In the genomic region with DNA sequence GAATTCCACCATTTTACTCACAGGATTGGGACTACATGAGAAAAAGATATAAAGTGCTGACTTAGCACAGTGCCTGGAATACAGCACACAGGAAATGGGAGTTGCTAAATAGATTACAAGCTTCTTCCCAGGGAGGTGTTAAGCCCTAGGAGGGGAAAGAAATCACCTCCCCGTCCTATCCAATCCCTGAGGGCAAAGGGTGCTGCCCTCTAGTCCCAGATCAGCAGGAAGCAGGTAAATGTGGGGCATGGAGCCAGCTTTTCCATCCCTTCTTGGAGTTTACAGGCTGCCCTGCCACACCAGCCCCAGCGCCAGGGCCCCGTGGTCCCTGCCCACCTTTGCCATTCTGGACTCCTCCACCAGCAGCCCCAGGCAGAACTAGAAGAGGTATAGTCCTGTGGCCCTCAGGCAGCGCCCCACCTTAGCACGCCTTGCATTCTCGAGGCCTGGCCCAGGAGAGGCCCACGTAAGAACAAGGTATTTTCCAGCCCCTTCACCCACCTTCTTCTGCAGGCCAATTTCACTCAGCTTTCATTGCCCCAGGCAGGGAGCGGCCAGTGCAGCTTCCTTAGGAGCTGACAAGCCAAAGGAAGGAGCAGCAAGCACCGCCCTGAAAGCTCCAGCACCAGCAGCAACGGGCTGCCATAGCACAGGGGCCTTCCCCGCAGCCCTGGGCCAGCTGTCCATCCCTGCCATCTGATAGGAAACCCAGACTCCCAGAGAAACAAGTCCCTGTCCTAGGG, we compare ENCODE assay signal across 8 cellular contexts. TPM values are rescaled to one million over a fixed set of nuclear protein-coding genes. Genes with fewer than 3 reads are reported as not detected.
A peak's percentile ranks its signal among the peaks of the same experiment; 100 is the strongest.
DNase-seq lines count a peak whose midpoint lies in the region; ATAC-seq and TF ChIP-seq lines count a peak whose summit lies in the region.

No MANE protein-coding gene starts in this region.

- TF ChIP-seq CTCF in fibroblast of the aortic adventitia (IDR thresholded peaks at IDR 0.05; ENCODE audit: insufficient read depth, low read length) = no peak
- no peak for TF ChIP-seq CTCF in GM13977 (IDR thresholded peaks at IDR 0.05; ENCODE audit: extremely low read depth, insufficient read depth, missing control alignments)

- H3K27ac Mint-ChIP-seq in T-helper 17 cell = peak overlapping the region; percentile 93

- DNase-seq in H4 (ENCODE audit: low spot score) = peak; percentile 48
- DNase-seq in T-helper 17 cell = no peak
- peak; percentile 56 for DNase-seq in fibroblast of the aortic adventitia (ENCODE audit: low read depth)
- peak; percentile 60 for DNase-seq in retina
- no peak for DNase-seq in GM13977 (ENCODE audit: low spot score)
- DNase-seq in SIG-M5 (lab: John Stamatoyannopoulos, UW) = no peak

- H3K36me3 Mint-ChIP-seq in T-helper 17 cell (ENCODE audit: low read depth) = no peaks in the 10 kb centered on the region

- H3K4me3 Mint-ChIP-seq in T-helper 17 cell = peak overlapping the region; percentile 85

- no peaks in the 10 kb centered on the region for H3K9me3 ChIP-seq in T-helper 17 cell (ENCODE audit: control insufficient read depth, low read length, poor library complexity, severe bottlenecking)

- in situ Hi-C loops in GM13977 (cut with MboI; ENCODE audit: low pct_unique_long_range_greater_than_20kb, low sequenced_read_pairs, unreplicated experiment) = no loop called here

- peaks cover 64% of the 10 kb centered on the region for H3K4me1 Mint-ChIP-seq in T-helper 17 cell

- H3K4me3 ChIP-seq in fibroblast of the aortic adventitia (ENCODE audit: low read depth, low read length) = peak overlapping the region; percentile 25

- H3K27me3 Mint-ChIP-seq in T-helper 17 cell = no peaks in the 10 kb centered on the region

- no peak for TF ChIP-seq POLR2A in GM18505 (IDR thresholded peaks at IDR 0.05; ENCODE audit: borderline replicate concordance, extremely low read depth, insufficient read depth, insufficient read length)

- ATAC-seq in T-helper 17 cell (no peak), GM18505 (IDR thresholded peaks at IDR 0.05; ENCODE audit: unreplicated experiment) (no peak), GM18498 (IDR thresholded peaks at IDR 0.05; ENCODE audit: unreplicated experiment) (no peak)

RNA-seq across cellular contexts. Expression of a gene that starts 28.8 kb away (rescaled TPM):
- 6,442 and 6,835 TPM in 2 replicates for total RNA-seq in H4 (2014; rRNA removed; shearing (Covaris generic))
- total RNA-seq in T-helper 17 cell = 1,000 to 10,000 TPM; 2,187 to 2,381 TPM
- 1,185 and 3,518 TPM in 2 replicates for total RNA-seq in fibroblast of the aortic adventitia (ENCODE audit: low replicate concordance)

RNA-seq across cellular contexts. Expression of a gene that starts 35.2 kb away (rescaled TPM):
- total RNA-seq in H4 (2014; rRNA removed; shearing (Covaris generic)) = 33.7 and 59.7 TPM in 2 replicates
- 100 to 1,000 TPM; 150 to 163 TPM for total RNA-seq in T-helper 17 cell
- total RNA-seq in fibroblast of the aortic adventitia (ENCODE audit: low replicate concordance) = 126 and 156 TPM in 2 replicates

RNA-seq across cellular contexts. Expression of a gene that starts 35.8 kb away (rescaled TPM):
- total RNA-seq in H4 (2014; rRNA removed; shearing (Covaris generic)) = 18.7 and 31.3 TPM in 2 replicates
- total RNA-seq in T-helper 17 cell (100 to 1,000 TPM; 155 to 190 TPM), fibroblast of the aortic adventitia (ENCODE audit: low replicate concordance) (66.1 and 68.3 TPM in 2 replicates)

Comparison
In these comparisons a context has a peak if more than half of its experiments do, and no peak if none do; other contexts are left out.
1. DNase-seq: peak in H4 (single experiment), fibroblast of the aortic adventitia (single experiment) and retina (single experiment); none in T-helper 17 cell (0 of 3), GM13977 (single experiment) and SIG-M5 (single experiment).